Comparison of ENCODE assay signal across 1 cellular context in genomic region chr21:38355992-38356781, GRCh38.
A peak's percentile ranks its signal among the peaks of the same experiment; 100 is the strongest.
TF ChIP-seq lines count a peak whose summit lies in the region.

No MANE protein-coding gene starts in this region.

TF ChIP-seq in GM12878, 131 proteins besides CTCF, POLR2A, EP300 and RAD21 (continued from another document):
- no peak for TF ChIP-seq ZBTB11 (CRISPR knock-in tag; IDR thresholded peaks at IDR 0.05)
- TF ChIP-seq EGR1 (IDR thresholded peaks at IDR 0.05; ENCODE audit: borderline replicate concordance in 1 of 2, low read depth in 2 of 2, low read length in 2 of 2): no peak
- 0 out of 2 replicates have a peak, but pooled peaks have one; percentile 29 for TF ChIP-seq IRF4 (IDR thresholded peaks at IDR 0.05; ENCODE audit: low read depth, low read length)
- TF ChIP-seq PKNOX1 (IDR thresholded peaks at IDR 0.05): no peak
- no peak for TF ChIP-seq CEBPZ (IDR thresholded peaks at IDR 0.05; ENCODE audit: low read depth, low read length)
- TF ChIP-seq POLR2AphosphoS5 (IDR thresholded peaks at IDR 0.05; ENCODE audit: low read length): no peak
- no peak for TF ChIP-seq MEF2B (IDR thresholded peaks at IDR 0.05; ENCODE audit: partially characterized antibody, poor library complexity, severe bottlenecking)
- TF ChIP-seq SMARCA5 (IDR thresholded peaks at IDR 0.05): 0 out of 2 replicates have a peak, but pooled peaks have one; percentile 44
- peak; percentile 8; the same call in 1 of the 2 replicates for TF ChIP-seq SPI1 (IDR thresholded peaks at IDR 0.05; ENCODE audit: borderline replicate concordance, insufficient read depth, low read depth, low read length)
- TF ChIP-seq ZNF592 (IDR thresholded peaks at IDR 0.05): peak; percentile 55; the same call in 1 of the 2 replicates
- no peak for TF ChIP-seq SIX5 (IDR thresholded peaks at IDR 0.05; ENCODE audit: low read depth, low read length, severe bottlenecking)
- no peak for TF ChIP-seq KLF5 (IDR thresholded peaks at IDR 0.05; ENCODE audit: partially characterized antibody)
- TF ChIP-seq ZNF622 (IDR thresholded peaks at IDR 0.05): no peak
